Comparison of ENCODE assay signal across 8 cellular contexts in genomic region chrX:49184294-49185061, GRCh38.
A peak's percentile ranks its signal among the peaks of the same experiment; 100 is the strongest.
DNase-seq lines count a peak whose midpoint lies in the region; ATAC-seq and TF ChIP-seq lines count a peak whose summit lies in the region.

No MANE protein-coding gene starts in this region.

- H3K27me3 ChIP-seq in HUES48 (ENCODE audit: control insufficient read depth, insufficient read depth, low read length) (no peaks in the 10 kb centered on the region), layer of hippocampus (ENCODE audit: control insufficient read depth, insufficient read depth, low read length) (no peaks in the 10 kb centered on the region)

- peak; percentile 68 for ATAC-seq in stimulated activated memory B cell treated with anti-CD40 and anti-IgM and Interleukin-4, amounts not matched to agents 10 μg/mL and 1 μg/mL and 100 μg/mL, for 72 hours
- no peak for ATAC-seq in HG02870 (IDR thresholded peaks at IDR 0.05; ENCODE audit: unreplicated experiment)

- H3K36me3 ChIP-seq in HUES48 (ENCODE audit: control insufficient read depth, insufficient read depth, low read length) = peaks cover 3% of the 10 kb centered on the region

- no peak overlapping the region; the same call in 1 of the 2 replicates for H3K9ac ChIP-seq in HUES48 (ENCODE audit: low read depth, low read length)

- peaks cover 34% of the 10 kb centered on the region for H3K9me3 ChIP-seq in HUES48 (ENCODE audit: control insufficient read depth, insufficient read depth, low read length)

- peak overlapping the region; percentile 94 for H3K4me3 Mint-ChIP-seq in stimulated activated memory B cell treated with anti-CD40 and anti-IgM and Interleukin-4, amounts not matched to agents 10 μg/mL and 1 μg/mL and 100 μg/mL, for 72 hours

- DNase-seq in GM12864 (ENCODE audit: low read depth) (no peak), SHP77 treated with DMSO at 0.1 percent for 48 hours (lab: John Stamatoyannopoulos, UW) (peak; percentile 63)

- peak overlapping the region; percentile 86 for H3K4me3 ChIP-seq in GM12864 (ENCODE audit: low read depth, low read length)
- peak overlapping the region; percentile 57 for H3K4me3 ChIP-seq in HUES48 (ENCODE audit: low read depth, low read length)

- peak overlapping the region; percentile 80 for H3K27ac ChIP-seq in 22Rv1
- peak overlapping the region; percentile 61 for H3K27ac ChIP-seq in HUES48 (ENCODE audit: low read depth, low read length)
- H3K27ac ChIP-seq in cingulate gyrus (ENCODE audit: low read depth, low read length) = peak overlapping the region; percentile 19
- peak overlapping the region; percentile 46 for H3K27ac ChIP-seq in layer of hippocampus (ENCODE audit: low read depth, low read length)

- TF ChIP-seq CTCF in 22Rv1 (IDR thresholded peaks at IDR 0.05) (peak; percentile 2; the same call in 1 of the 2 replicates), GM12864 (IDR thresholded peaks at IDR 0.05; ENCODE audit: low read depth, low read length, missing control alignments) (no peak)

- peak overlapping the region; percentile 77 for H3K27ac Mint-ChIP-seq in stimulated activated memory B cell treated with anti-CD40 and anti-IgM and Interleukin-4, amounts not matched to agents 10 μg/mL and 1 μg/mL and 100 μg/mL, for 72 hours

- no peaks in the 10 kb centered on the region for H3K27me3 Mint-ChIP-seq in stimulated activated memory B cell treated with anti-CD40 and anti-IgM and Interleukin-4, amounts not matched to agents 10 μg/mL and 1 μg/mL and 100 μg/mL, for 72 hours

- H3K4me1 Mint-ChIP-seq in stimulated activated memory B cell treated with anti-CD40 and anti-IgM and Interleukin-4, amounts not matched to agents 10 μg/mL and 1 μg/mL and 100 μg/mL, for 72 hours = peaks cover 40% of the 10 kb centered on the region

- no peaks in the 10 kb centered on the region for H3K4me1 ChIP-seq in HUES48 (ENCODE audit: control insufficient read depth, insufficient read depth, low read length)

- no peaks in the 10 kb centered on the region for H3K9me3 Mint-ChIP-seq in stimulated activated memory B cell treated with anti-CD40 and anti-IgM and Interleukin-4, amounts not matched to agents 10 μg/mL and 1 μg/mL and 100 μg/mL, for 72 hours

- H3K36me3 Mint-ChIP-seq in stimulated activated memory B cell treated with anti-CD40 and anti-IgM and Interleukin-4, amounts not matched to agents 10 μg/mL and 1 μg/mL and 100 μg/mL, for 72 hours = peaks cover 25% of the 10 kb centered on the region

Comparison
In these comparisons a context has a peak if more than half of its experiments do, and no peak if none do; other contexts are left out.
1. H3K27ac ChIP-seq: peak in every context shown above with its lines; median percentile 80 in 22Rv1; 61 in HUES48; 46 in layer of hippocampus; 19 in cingulate gyrus.